In genomic region chr16:89658221-89658879, GRCh38 we compare ENCODE assay signal across 8 cellular contexts. TPM values are rescaled to one million over a fixed set of nuclear protein-coding genes. Genes with fewer than 3 reads are reported as not detected.
DNase-seq lines count a peak whose midpoint lies in the region; ATAC-seq and TF ChIP-seq lines count a peak whose summit lies in the region.

No MANE protein-coding gene starts in this region.

- peak overlapping the region; percentile 71 to 98 (median 78) for H3K4me3 ChIP-seq in mammary epithelial cell (replicated peaks in 1 of 3; ENCODE audit: insufficient read depth in 1 of 3, low read depth in 2 of 3, low read length in 3 of 3)
- peak overlapping the region; percentile 77 for H3K4me3 ChIP-seq in lower leg skin (ENCODE audit: low read depth, poor library complexity, severe bottlenecking)
- H3K4me3 ChIP-seq in upper lobe of left lung, result peak overlapping the region; percentile 89 to 97 (median 92)

- H2AFZ ChIP-seq in mammary epithelial cell (ENCODE audit: low read depth, low read length), result peak overlapping the region; percentile 85

- TF ChIP-seq CTCF in mammary epithelial cell (conservative IDR thresholded peaks at IDR 0.05 in 1 of 2, IDR thresholded peaks at IDR 0.05 in 1 of 2; ENCODE audit: extremely low read depth in 1 of 2, insufficient read depth in 1 of 2, low read depth in 1 of 2, low read length in 2 of 2) (no peak), lower leg skin (IDR thresholded peaks at IDR 0.05) (no peak), upper lobe of left lung (IDR thresholded peaks at IDR 0.05) (no peak)

- H3K27ac ChIP-seq in mammary epithelial cell (ENCODE audit: insufficient read depth, low read depth, low read length) (peak overlapping the region; percentile 75), upper lobe of left lung (peak overlapping the region; percentile 81 to 91 (median 90))

- peak; percentile 20 to 22 for ATAC-seq in upper lobe of left lung (ENCODE audit: low FRiP score in 2 of 2)

- H3K9me3 ChIP-seq in mammary epithelial cell (replicated peaks; ENCODE audit: insufficient read depth, low read length) (no peaks in the 10 kb centered on the region), upper lobe of left lung (no peaks in the 10 kb centered on the region)

- peak overlapping the region; percentile 83 for H3K9ac ChIP-seq in mammary epithelial cell (ENCODE audit: insufficient read depth, low read length)

- H3K4me1 ChIP-seq in mammary epithelial cell (ENCODE audit: insufficient read depth, low read length) (peaks cover 10% of the 10 kb centered on the region), upper lobe of left lung (peaks cover 21 to 39% (median 28%) of the 10 kb centered on the region in 4 donors)

- BruUV-seq in mammary epithelial cell (replicated peaks; lab: Mats Ljungman, UMichigan), result TSS peak; percentile 47

- peak; percentile 50 for DNase-seq in NCI-H146 (lab: John Stamatoyannopoulos, UW)
- no peak for DNase-seq in NCI-H146 treated with DMSO at 0.1 percent for 48 hours (lab: John Stamatoyannopoulos, UW; ENCODE audit: unreplicated experiment)
- peak; percentile 21 for DNase-seq in NAMALWA (ENCODE audit: low spot score)
- no peak for DNase-seq in mammary epithelial cell
- DNase-seq in lower leg skin (ENCODE audit: low spot score in 2 of 2), result no peak
- DNase-seq in upper lobe of left lung, result peak in 1 of 2 donors; percentile 83
- no peak for DNase-seq in midbrain (lab: John Stamatoyannopoulos, UW)
- no peak for DNase-seq in effector CD4-positive, alpha-beta T cell

- H3K4me2 ChIP-seq in mammary epithelial cell (ENCODE audit: insufficient read depth, low read depth, low read length), result peak overlapping the region; percentile 99

- H3K27me3 ChIP-seq in mammary epithelial cell (ENCODE audit: insufficient read depth, low read length) (no peaks in the 10 kb centered on the region), upper lobe of left lung (no peaks in the 10 kb centered on the region)

- dilution Hi-C loops in mammary epithelial cell (cut with HindIII; ENCODE audit: low sequenced_read_pairs), result no loop called here

- H3K79me2 ChIP-seq in mammary epithelial cell (ENCODE audit: insufficient read depth, low read length), result peaks cover 71% of the 10 kb centered on the region

- intact Hi-C loops in mammary epithelial cell (cut with micrococcal nuclease) (no loop called here), lower leg skin (cut with DNase I; ENCODE audit: low total_unique reads) (no loop called here)

- no peak for TF ChIP-seq EP300 in upper lobe of left lung (IDR thresholded peaks at IDR 0.05)

- H4K20me1 ChIP-seq in mammary epithelial cell (ENCODE audit: insufficient read depth, low read length), result no peaks in the 10 kb centered on the region

- peaks cover 6% of the 10 kb centered on the region for H3K36me3 ChIP-seq in mammary epithelial cell (ENCODE audit: insufficient read depth, low read length)
- H3K36me3 ChIP-seq in upper lobe of left lung, result peaks cover 0 to 26% (median 10%) of the 10 kb centered on the region in 4 donors

- WGBS in mammary epithelial cell (ENCODE audit: low coverage, missing lambda C conversion rate), result 3% methylated on average over 24 of the region's 27 CpGs
- WGBS in lower leg skin, 2 donors, result 9 to 13% methylated on average over 27 of the region's 27 CpGs
- WGBS in upper lobe of left lung, 2 donors, result 17 to 21% methylated on average over 25 to 27 of the region's 27 CpGs

- CTCF ChIA-PET in mammary epithelial cell (lab: Charles Lee; ENCODE audit: low non-redundant PET), result no interaction called here

- in situ Hi-C loops in mammary epithelial cell (cut with MboI; ENCODE audit: low sequenced_read_pairs in 2 of 2), result no loop called here

- TF ChIP-seq POLR2A in lower leg skin (IDR thresholded peaks at IDR 0.05) (no peak), upper lobe of left lung (IDR thresholded peaks at IDR 0.05) (no peak)

RNA-seq across cellular contexts. Expression of gene SPATA33, which starts 0.7 kb away (rescaled TPM):
- total RNA-seq in mammary epithelial cell, result 10 to 100 TPM in 1 of 2 donors, 1 to 10 TPM in 1; 2.2 to 11.2 TPM
- polyA plus RNA-seq in mammary epithelial cell, result 6.4 TPM
- polyA minus RNA-seq in mammary epithelial cell, result 3.5 TPM
- total RNA-seq in lower leg skin, result 1 to 10 TPM; 1.1 to 4.1 (median 2.5) TPM
- 10 to 100 TPM in 3 of 6 donors, 1 to 10 TPM in 3; 5.8 to 22.0 (median 8.8) TPM for total RNA-seq in upper lobe of left lung

RNA-seq across cellular contexts. Expression of gene CHMP1A, which starts 0.8 kb away (rescaled TPM):
- total RNA-seq in mammary epithelial cell, result 100 to 1,000 TPM in 1 of 2 donors, 10 to 100 TPM in 1; 99.1 to 104 TPM
- polyA plus RNA-seq in mammary epithelial cell, result 94.9 TPM
- polyA minus RNA-seq in mammary epithelial cell, result 53.5 TPM
- 100 to 1,000 TPM in 1 of 4 donors, 10 to 100 TPM in 3; 78.3 to 141 (median 91.1) TPM for total RNA-seq in lower leg skin
- total RNA-seq in upper lobe of left lung, result 100 to 1,000 TPM in 1 of 6 donors, 10 to 100 TPM in 5; 51.4 to 117 (median 97.8) TPM

RNA-seq across cellular contexts. Expression of gene CDK10, which starts 28.1 kb away (rescaled TPM):
- total RNA-seq in mammary epithelial cell, result 10 to 100 TPM; 38.5 to 72.0 TPM
- 42.1 TPM for polyA plus RNA-seq in mammary epithelial cell
- 13.5 TPM for polyA minus RNA-seq in mammary epithelial cell
- total RNA-seq in lower leg skin, result 10 to 100 TPM; 34.6 to 69.1 (median 40.9) TPM
- total RNA-seq in upper lobe of left lung, result 100 to 1,000 TPM in 2 of 6 donors, 10 to 100 TPM in 4; 38.4 to 197 (median 85.3) TPM

RNA-seq across cellular contexts. Expression of gene SPATA2L, which starts 43.2 kb away (rescaled TPM):
- total RNA-seq in mammary epithelial cell (1 to 10 TPM; 6.8 to 7.4 TPM), lower leg skin (10 to 100 TPM; 18.3 to 34.6 (median 28.4) TPM), upper lobe of left lung (10 to 100 TPM; 11.5 to 49.3 (median 26.5) TPM)
- polyA plus RNA-seq in mammary epithelial cell, result 3.2 TPM
- polyA minus RNA-seq in mammary epithelial cell, result 0.36 TPM

RNA-seq across cellular contexts. Expression of gene DPEP1, which starts 44.9 kb away (rescaled TPM):
- total RNA-seq in mammary epithelial cell (not detected), lower leg skin (1 to 10 TPM in 2 of 4 donors, not detected in 2; 1.7 to 3.7 TPM), upper lobe of left lung (1 to 10 TPM in 3 of 6 donors, not detected in 3; 1.2 to 2.7 (median 1.5) TPM)
- not detected for polyA plus RNA-seq in mammary epithelial cell
- polyA minus RNA-seq in mammary epithelial cell, result not detected

Comparison
In these comparisons a context has a peak if more than half of its experiments do, and no peak if none do; other contexts are left out.
1. DNase-seq: peak in NCI-H146 (single experiment) and NAMALWA (single experiment); none in NCI-H146 treated with DMSO at 0.1 percent for 48 hours (single experiment), mammary epithelial cell (single experiment), lower leg skin (0 of 2), midbrain (single experiment) and effector CD4-positive, alpha-beta T cell (single experiment).
2. Peak in every context shown above with its lines, with median percentiles within 50 percentile points of each other: H3K4me3 ChIP-seq.